1 cellular context compared by ENCODE assay signal in the genomic region with DNA sequence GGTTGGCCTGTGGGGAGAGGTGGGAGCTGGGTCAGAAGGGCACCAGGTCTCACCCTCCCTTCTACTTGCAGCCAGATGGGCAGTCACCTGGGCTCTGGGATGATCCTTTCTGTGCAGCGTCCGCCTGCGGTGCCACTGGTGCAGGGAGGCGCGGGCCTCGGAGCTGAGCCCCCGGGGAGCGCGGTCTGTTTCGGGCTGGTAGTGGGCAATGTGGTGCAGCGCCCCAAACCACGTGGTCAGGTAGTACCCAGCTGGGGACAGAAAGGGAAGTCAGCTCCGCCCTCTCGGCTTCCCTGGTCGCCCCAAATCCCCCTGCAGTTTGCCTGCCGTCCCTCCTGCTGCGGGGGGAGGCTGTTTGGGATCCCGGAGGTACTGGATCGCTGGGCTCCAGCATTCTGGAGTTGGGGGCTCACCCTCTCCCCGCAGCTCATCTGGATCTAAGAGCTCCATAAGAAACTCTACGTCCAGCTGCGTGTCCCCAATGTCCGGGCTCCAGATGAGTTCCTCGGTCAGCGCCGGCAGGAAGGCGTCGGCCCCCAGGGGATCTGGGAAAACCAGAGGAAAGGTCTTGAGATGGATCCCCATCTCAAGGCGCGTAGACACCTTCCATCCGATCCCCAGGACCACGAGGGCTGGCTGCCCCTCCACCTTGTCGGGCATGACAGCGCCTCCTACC.
TF ChIP-seq lines count a peak whose summit lies in the region.

No MANE protein-coding gene starts in this region.

TF ChIP-seq in A549, 52 proteins besides CTCF, POLR2A, EP300 and RAD21:
- TF ChIP-seq SREBF2 (IDR thresholded peaks at IDR 0.05), result 0 out of 2 replicates have a peak, but pooled peaks have one; percentile 13
- TF ChIP-seq, protein P1, sequence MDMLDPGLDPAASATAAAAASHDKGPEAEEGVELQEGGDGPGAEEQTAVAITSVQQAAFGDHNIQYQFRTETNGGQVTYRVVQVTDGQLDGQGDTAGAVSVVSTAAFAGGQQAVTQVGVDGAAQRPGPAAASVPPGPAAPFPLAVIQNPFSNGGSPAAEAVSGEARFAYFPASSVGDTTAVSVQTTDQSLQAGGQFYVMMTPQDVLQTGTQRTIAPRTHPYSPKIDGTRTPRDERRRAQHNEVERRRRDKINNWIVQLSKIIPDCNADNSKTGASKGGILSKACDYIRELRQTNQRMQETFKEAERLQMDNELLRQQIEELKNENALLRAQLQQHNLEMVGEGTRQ (IDR thresholded peaks at IDR 0.05), result no peak
- TF ChIP-seq RFX5 (IDR thresholded peaks at IDR 0.05), result no peak
- TF ChIP-seq MYC (IDR thresholded peaks at IDR 0.05; ENCODE audit: borderline replicate concordance, low read length), result no peak
- no peak for TF ChIP-seq HOXB13 (CRISPR knock-in tag; IDR thresholded peaks at IDR 0.05; ENCODE audit: low read depth)
- TF ChIP-seq TFCP2L1 (CRISPR knock-in tag; IDR thresholded peaks at IDR 0.05), result 0 out of 2 replicates have a peak, but pooled peaks have one; percentile 16
- TF ChIP-seq CHD4 (IDR thresholded peaks at IDR 0.05; ENCODE audit: borderline replicate concordance), result no peak
